ENCODE assay signal across 1 cellular context in the genomic region with DNA sequence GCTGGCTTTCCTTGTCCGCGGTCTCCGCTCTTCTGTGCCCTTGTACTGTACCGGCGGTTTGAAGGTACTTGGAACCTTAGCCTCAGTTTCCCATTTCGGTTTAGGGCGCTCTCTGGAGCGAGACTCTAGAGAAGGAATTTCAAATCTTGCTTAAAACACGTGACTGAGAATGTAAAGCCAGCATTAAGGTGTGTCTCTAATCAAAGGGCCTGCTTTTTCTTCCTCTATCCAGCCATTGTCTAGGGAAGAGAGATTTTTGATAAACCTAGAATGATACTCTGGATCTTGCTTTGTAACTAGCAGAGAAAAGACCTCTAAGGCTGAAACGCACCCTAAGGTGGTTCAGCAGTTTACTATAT.
TF ChIP-seq lines count a peak whose summit lies in the region.

No MANE protein-coding gene starts in this region.

TF ChIP-seq in H1, 55 proteins besides CTCF, POLR2A, EP300 and RAD21:
- TF ChIP-seq GABPA (IDR thresholded peaks at IDR 0.05; ENCODE audit: borderline replicate concordance, insufficient read depth, low read length), result no peak
- no peak for TF ChIP-seq CBX5 (IDR thresholded peaks at IDR 0.05; ENCODE audit: low read depth, low read length)
- TF ChIP-seq PHF8 (conservative IDR thresholded peaks at IDR 0.05; ENCODE audit: low read depth, low read length), result no peak
